ENCODE assay signal across 23 cellular contexts in genomic region chrX:104863466-104863865, GRCh38.
DNase-seq lines count a peak whose midpoint lies in the region; TF ChIP-seq lines count a peak whose summit lies in the region.
"Had no signal": no experiment of that assay in that cellular context is flagged by ENCODE, and none has a peak within 500 bp of the region (broad histone marks: within the 10 kb centered on the region; RNA-seq: fewer than 3 reads in every experiment).

No MANE protein-coding gene starts in this region.

- peaks cover 15% of the 10 kb centered on the region for H3K4me1 Mint-ChIP-seq in MCF 10A (ENCODE audit: insufficient read depth, unreplicated experiment)
- H3K4me1 Mint-ChIP-seq in osteocyte (ENCODE audit: unreplicated experiment) = peaks cover 18% of the 10 kb centered on the region
- H3K4me1 Mint-ChIP-seq: CD14-positive monocyte; CD8-positive, alpha-beta memory T cell had no signal

- H3K27ac ChIP-seq in breast epithelium = no peak overlapping the region
- peak overlapping the region; percentile 52 to 57 for H3K27ac ChIP-seq in tibial artery
- H3K27ac ChIP-seq in osteoblast (ENCODE audit: low read depth, low read length) = no peak overlapping the region
- H3K27ac ChIP-seq: A549; BLaER1 treated with 17β-estradiol and CSF1 and Interleukin-3, amounts not matched to agents 10 nM and 100 nM; GM23248 had no signal

- H3K36me3 Mint-ChIP-seq in MCF 10A (ENCODE audit: insufficient read depth, unreplicated experiment) (no peaks in the 10 kb centered on the region), osteocyte (ENCODE audit: unreplicated experiment) (no peaks in the 10 kb centered on the region)
- H3K36me3 Mint-ChIP-seq: CD14-positive monocyte; CD8-positive, alpha-beta memory T cell had no signal

- H3K4me3 Mint-ChIP-seq in MCF 10A (ENCODE audit: unreplicated experiment) (no peak overlapping the region), osteocyte (ENCODE audit: unreplicated experiment) (no peak overlapping the region)
- H3K4me3 Mint-ChIP-seq: CD14-positive monocyte; CD4-positive, alpha-beta T cell; CD8-positive, alpha-beta memory T cell had no signal

- no peak for TF ChIP-seq POLR2A in breast epithelium (IDR thresholded peaks at IDR 0.05)

- DNase-seq in MCF 10A (ENCODE audit: unreplicated experiment) = no peak
- no peak for DNase-seq in breast epithelium (ENCODE audit: low spot score in 2 of 2)
- DNase-seq in osteocyte (ENCODE audit: extremely low spot score, unreplicated experiment) = no peak
- no peak for DNase-seq in tibial artery
- DNase-seq in osteoblast (ENCODE audit: insufficient read length, low spot score, missing footprints) = no peak
- no peak for DNase-seq in activated CD8-positive, alpha-beta memory T cell treated with anti-CD3 and anti-CD28 coated beads, Interleukin-2, amount 50 U/mL, for 48 hours
- DNase-seq: 8988T; ACHN; AML-193; BE2C; CD4-positive, alpha-beta T cell; CD8-positive, alpha-beta memory T cell; DMS 273 treated with DMSO at 0.1 percent for 48 hours; DMS79; EL; GDM1; GM23248; H7; HCEC 1CT had no signal

- no peak overlapping the region for H3K4me2 ChIP-seq in osteoblast (ENCODE audit: insufficient read depth, low read length)
- H3K4me2 ChIP-seq: A549; BLaER1 treated with 17β-estradiol and CSF1 and Interleukin-3, amounts not matched to agents 10 nM and 100 nM had no signal

- H2AFZ ChIP-seq in osteoblast (ENCODE audit: low read length) = no peak overlapping the region
- H2AFZ ChIP-seq: GM23248 had no signal

- H3K27me3 ChIP-seq in breast epithelium (peaks cover 0 to 64% of the 10 kb centered on the region in 2 donors), tibial artery (no peaks in the 10 kb centered on the region), osteoblast (ENCODE audit: insufficient read depth, low read length) (peaks cover 7% of the 10 kb centered on the region)
- H3K27me3 ChIP-seq: BE2C; BLaER1 treated with 17β-estradiol and CSF1 and Interleukin-3, amounts not matched to agents 10 nM and 100 nM had no signal

- H3K27me3 Mint-ChIP-seq in MCF 10A (ENCODE audit: insufficient read depth, unreplicated experiment) (peaks cover 70% of the 10 kb centered on the region), osteocyte (ENCODE audit: unreplicated experiment) (no peaks in the 10 kb centered on the region)
- H3K27me3 Mint-ChIP-seq: CD4-positive, alpha-beta T cell had no signal

- intact Hi-C loops in MCF 10A (cut with micrococcal nuclease) (no loop called here), breast epithelium (cut with DNase I; ENCODE audit: low total_unique reads) (no loop called here), tibial artery (cut with DNase I; ENCODE audit: low total_unique reads) (no loop called here)

- H3K79me2 ChIP-seq in osteoblast (ENCODE audit: insufficient read depth, low read length) = no peaks in the 10 kb centered on the region

- H3K4me3 ChIP-seq in breast epithelium (no peak overlapping the region), tibial artery (no peak overlapping the region), osteoblast (ENCODE audit: insufficient read depth, low read length) (no peak overlapping the region)
- H3K4me3 ChIP-seq: A549; BLaER1 treated with 17β-estradiol and CSF1 and Interleukin-3, amounts not matched to agents 10 nM and 100 nM; GM12878; GM23248 had no signal

- no peaks in the 10 kb centered on the region for H3K4me1 ChIP-seq in breast epithelium
- H3K4me1 ChIP-seq in tibial artery = peaks cover 0 to 20% (median 0%) of the 10 kb centered on the region in 4 donors
- no peaks in the 10 kb centered on the region for H3K4me1 ChIP-seq in osteoblast (ENCODE audit: insufficient read depth, low read length)
- H3K4me1 ChIP-seq: A549; BE2C; BLaER1 treated with 17β-estradiol and CSF1 and Interleukin-3, amounts not matched to agents 10 nM and 100 nM had no signal

- POLR2A ChIA-PET in MCF 10A (lab: Yijun Ruan, JAX) = interaction anchor here (0.6 kb wide), 1 partner anchor 154 kb away, joined by 3 read pairs; no protein-coding TSS in a partner anchor

- BruUV-seq in MCF 10A (replicated peaks; lab: Mats Ljungman, UMichigan) = no TSS peak

- H3K9me3 Mint-ChIP-seq in MCF 10A (ENCODE audit: unreplicated experiment) = no peaks in the 10 kb centered on the region
- H3K9me3 Mint-ChIP-seq in osteocyte (ENCODE audit: unreplicated experiment) = peaks cover 8% of the 10 kb centered on the region
- H3K9me3 Mint-ChIP-seq: CD4-positive, alpha-beta T cell had no signal

- H3K9me3 ChIP-seq in breast epithelium = no peaks in the 10 kb centered on the region
- no peaks in the 10 kb centered on the region for H3K9me3 ChIP-seq in tibial artery
- H3K9me3 ChIP-seq in osteoblast (ENCODE audit: low read depth, low read length) = no peaks in the 10 kb centered on the region
- H3K9me3 ChIP-seq: A549; BE2C; BLaER1 treated with 17β-estradiol and CSF1 and Interleukin-3, amounts not matched to agents 10 nM and 100 nM had no signal

- TF ChIP-seq CTCF in MCF 10A (IDR thresholded peaks at IDR 0.05; ENCODE audit: unreplicated experiment) (no peak), breast epithelium (IDR thresholded peaks at IDR 0.05) (no peak), osteocyte (IDR thresholded peaks at IDR 0.05) (no peak), tibial artery (IDR thresholded peaks at IDR 0.05) (no peak), osteoblast (IDR thresholded peaks at IDR 0.05; ENCODE audit: extremely low read depth, low read depth, low read length) (no peak)

- no peaks in the 10 kb centered on the region for H3K36me3 ChIP-seq in breast epithelium
- no peaks in the 10 kb centered on the region for H3K36me3 ChIP-seq in tibial artery
- no peaks in the 10 kb centered on the region for H3K36me3 ChIP-seq in osteoblast (ENCODE audit: insufficient read depth, low read length)
- H3K36me3 ChIP-seq: BE2C; BLaER1 treated with 17β-estradiol and CSF1 and Interleukin-3, amounts not matched to agents 10 nM and 100 nM had no signal

- H3K27ac Mint-ChIP-seq in MCF 10A (ENCODE audit: low read depth, unreplicated experiment) (peak overlapping the region; percentile 88), osteocyte (ENCODE audit: unreplicated experiment) (peak overlapping the region; percentile 68)
- H3K27ac Mint-ChIP-seq: CD14-positive monocyte; CD4-positive, alpha-beta T cell had no signal

- H4K20me1 ChIP-seq in osteoblast (ENCODE audit: insufficient read depth, low read length) = no peaks in the 10 kb centered on the region
- H4K20me1 ChIP-seq: BLaER1 treated with 17β-estradiol and CSF1 and Interleukin-3, amounts not matched to agents 10 nM and 100 nM had no signal

- CTCF ChIA-PET in MCF 10A (lab: Yijun Ruan, JAX) = interaction anchor here (0.5 kb wide), 1 partner anchor 68 kb away, joined by 3 read pairs; no protein-coding TSS in a partner anchor

Comparison
In these comparisons a context has a peak if more than half of its experiments do, and no peak if none do; other contexts are left out.
1. H3K27ac ChIP-seq: peak in tibial artery (2 of 2); none in breast epithelium (0 of 2) and osteoblast (single experiment).